In the genomic region with DNA sequence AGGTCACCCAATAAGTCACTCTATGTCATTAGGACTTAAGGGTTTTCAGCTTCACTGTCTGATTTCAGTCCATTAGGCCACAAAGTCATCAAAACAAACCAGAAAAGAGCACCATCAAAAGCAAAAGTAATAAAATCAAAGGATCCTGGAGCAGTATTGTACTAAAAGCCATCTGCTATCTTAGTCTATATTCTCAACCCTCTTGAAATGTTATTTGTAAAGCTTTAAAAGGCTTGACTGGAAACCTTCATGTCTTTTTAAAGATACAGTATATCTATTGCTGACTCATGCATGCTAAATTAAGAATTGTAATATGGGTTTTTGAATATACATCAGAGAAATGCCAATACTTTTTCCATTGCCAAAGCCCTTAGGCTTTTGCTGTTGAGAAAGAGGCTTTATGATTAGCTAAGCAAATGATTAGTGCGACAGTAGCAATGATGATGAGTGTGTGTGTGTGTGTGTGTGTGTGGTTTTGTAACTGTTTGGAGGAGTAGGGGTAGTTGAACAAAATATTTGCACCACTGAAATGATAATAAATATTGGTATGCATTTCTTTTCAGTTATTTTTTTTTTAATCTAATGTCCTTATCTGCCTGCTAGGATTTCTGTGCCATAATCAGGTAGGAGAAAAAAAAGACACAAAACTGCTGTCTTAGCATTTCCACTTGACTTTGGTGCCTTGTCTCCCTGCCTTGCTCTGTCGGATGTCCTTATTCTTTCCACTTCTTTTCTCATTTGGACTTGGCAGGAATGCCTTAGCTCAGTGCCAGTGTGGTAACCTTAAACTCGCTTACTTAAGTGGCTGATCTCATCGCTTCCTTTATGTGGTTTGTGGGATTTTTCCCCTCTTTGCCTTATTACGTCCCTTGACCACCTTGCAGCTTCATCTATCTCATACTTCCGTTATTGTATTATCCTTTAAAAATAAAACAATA, we compare ENCODE assay signal across 13 cellular contexts.
DNase-seq lines count a peak whose midpoint lies in the region; ATAC-seq and TF ChIP-seq lines count a peak whose summit lies in the region.
"Had no signal": no experiment of that assay in that cellular context is flagged by ENCODE, and none has a peak within 500 bp of the region (broad histone marks: within the 10 kb centered on the region; RNA-seq: fewer than 3 reads in every experiment).

No MANE protein-coding gene starts in this region.

- H3K27me3 ChIP-seq in kidney epithelial cell (ENCODE audit: control insufficient read depth, insufficient read depth, low read length): no peaks in the 10 kb centered on the region

- DNase-seq in Ammon's horn (ENCODE audit: low spot score) (peak; percentile 20), MV-4-11 (lab: John Stamatoyannopoulos, UW) (peak; percentile 61), amniotic epithelial cell (ENCODE audit: low read depth) (peak; percentile 92), kidney epithelial cell (ENCODE audit: low read depth) (peak; percentile 35), mucosa of descending colon (no peak), hepatic stellate cell (ENCODE audit: low spot score) (no peak), amniotic stem cell (lab: John Stamatoyannopoulos, UW) (no peak)
- DNase-seq in stimulated activated naive CD8-positive, alpha-beta T cell treated with anti-CD3 and anti-CD28 coated beads, Interleukin-15, amount 100 ng/mL, for 72 hours: no peak
- DNase-seq: CD8-positive, alpha-beta T cell; effector CD8-positive, alpha-beta T cell; stimulated activated CD4-positive, alpha-beta T cell treated with anti-CD3 and anti-CD28 coated beads, Interleukin-4, amount 100 ng/mL, for 1 hour; WERI-Rb-1 had no signal

- H3K4me3 ChIP-seq in kidney epithelial cell (ENCODE audit: low read depth, low read length) (no peak overlapping the region), mucosa of descending colon (no peak overlapping the region)

- no peaks in the 10 kb centered on the region for H3K27me3 Mint-ChIP-seq in stimulated activated naive CD8-positive, alpha-beta T cell treated with anti-CD3 and anti-CD28 coated beads, Interleukin-15, amount 100 ng/mL, for 72 hours

- H3K9me3 Mint-ChIP-seq in stimulated activated naive CD8-positive, alpha-beta T cell treated with anti-CD3 and anti-CD28 coated beads, Interleukin-15, amount 100 ng/mL, for 72 hours: peaks cover 0 to 5% of the 10 kb centered on the region in 2 donors
- H3K9me3 Mint-ChIP-seq: activated T-helper 2 cell treated with anti-CD3 and anti-CD28 coated beads, Interferon-gamma antibody, Interleukin-2, Interleukin-4, amounts not matched to agents 10 μg/mL and 5 μg/mL and 100 μg/mL, durations not matched to agents 14 hours and 24 hours and 36 hours had no signal

- no peaks in the 10 kb centered on the region for H3K4me1 Mint-ChIP-seq in stimulated activated naive CD8-positive, alpha-beta T cell treated with anti-CD3 and anti-CD28 coated beads, Interleukin-15, amount 100 ng/mL, for 72 hours

- no peaks in the 10 kb centered on the region for H3K9me3 ChIP-seq in mucosa of descending colon

- H3K27ac Mint-ChIP-seq in stimulated activated naive CD8-positive, alpha-beta T cell treated with anti-CD3 and anti-CD28 coated beads, Interleukin-15, amount 100 ng/mL, for 72 hours: no peak overlapping the region
- H3K27ac Mint-ChIP-seq: activated T-helper 2 cell treated with anti-CD3 and anti-CD28 coated beads, Interferon-gamma antibody, Interleukin-2, Interleukin-4, amounts not matched to agents 10 μg/mL and 5 μg/mL and 100 μg/mL, durations not matched to agents 14 hours and 24 hours and 36 hours; CD8-positive, alpha-beta T cell had no signal

- no peak for TF ChIP-seq CTCF in kidney epithelial cell (IDR thresholded peaks at IDR 0.05; ENCODE audit: insufficient read depth, low read length, poor library complexity, severe bottlenecking)
- TF ChIP-seq CTCF in mucosa of descending colon (IDR thresholded peaks at IDR 0.05): no peak

- no peaks in the 10 kb centered on the region for H3K4me1 ChIP-seq in mucosa of descending colon (ENCODE audit: low read depth)

- intact Hi-C loops in mucosa of descending colon (cut with DNase I, micrococcal nuclease): no loop called here

- no peak for ATAC-seq in stimulated activated naive CD8-positive, alpha-beta T cell treated with anti-CD3 and anti-CD28 coated beads, Interleukin-15, amount 100 ng/mL, for 72 hours
- ATAC-seq in mucosa of descending colon: no peak
- ATAC-seq: CD8-positive, alpha-beta T cell had no signal

- no peaks in the 10 kb centered on the region for H3K36me3 ChIP-seq in kidney epithelial cell (ENCODE audit: control insufficient read depth, insufficient read depth, low read length)
- H3K36me3 ChIP-seq in mucosa of descending colon (ENCODE audit: low read depth): no peaks in the 10 kb centered on the region
- H3K36me3 ChIP-seq: WERI-Rb-1 had no signal

- no peak overlapping the region for H3K4me3 Mint-ChIP-seq in stimulated activated naive CD8-positive, alpha-beta T cell treated with anti-CD3 and anti-CD28 coated beads, Interleukin-15, amount 100 ng/mL, for 72 hours
- H3K4me3 Mint-ChIP-seq: CD8-positive, alpha-beta T cell had no signal

Comparison
In these comparisons a context has a peak if more than half of its experiments do, and no peak if none do; other contexts are left out.
1. DNase-seq: peak in Ammon's horn (single experiment), MV-4-11 (single experiment), amniotic epithelial cell (single experiment) and kidney epithelial cell (single experiment); none in stimulated activated naive CD8-positive, alpha-beta T cell treated with anti-CD3 and anti-CD28 coated beads, Interleukin-15, amount 100 ng/mL, for 72 hours (0 of 2), mucosa of descending colon (0 of 3), hepatic stellate cell (single experiment) and amniotic stem cell (single experiment).